Comparison of ENCODE assay signal across 8 cellular contexts in the genomic region with DNA sequence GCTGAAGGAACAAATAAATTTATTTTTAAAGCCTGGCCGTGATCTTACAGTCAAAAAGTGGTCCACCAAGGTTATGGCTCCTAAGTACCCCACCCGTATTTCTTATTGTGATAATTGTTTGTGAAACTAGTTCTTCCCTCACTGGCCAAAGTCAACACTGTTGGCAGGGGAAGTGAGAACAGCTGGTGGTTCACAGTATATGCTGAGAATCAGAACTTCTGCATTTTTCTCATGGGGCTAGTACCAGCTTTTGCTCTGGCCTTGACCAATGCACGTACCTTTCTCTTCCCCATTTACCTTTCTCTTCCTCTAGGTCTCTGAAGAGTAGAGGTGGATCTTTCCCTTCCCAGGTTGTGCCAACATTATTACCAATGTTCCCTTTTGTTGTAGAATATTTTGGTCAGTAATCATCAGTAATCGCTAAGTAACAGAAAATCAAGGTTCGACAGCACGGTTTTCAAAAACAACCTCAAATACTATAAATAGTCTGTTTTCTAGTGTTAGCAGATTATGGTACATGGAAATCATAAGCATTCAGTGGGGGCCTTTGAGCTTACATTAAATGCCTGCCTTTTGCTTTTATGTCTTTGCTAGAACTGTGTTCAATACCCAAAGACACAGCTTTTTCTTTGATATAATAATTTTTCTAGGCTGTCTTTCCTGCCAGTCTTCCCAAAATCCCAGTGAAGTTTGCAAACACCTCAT.
DNase-seq lines count a peak whose midpoint lies in the region; ATAC-seq and TF ChIP-seq lines count a peak whose summit lies in the region.

No MANE protein-coding gene starts in this region.

- no peaks in the 10 kb centered on the region for H3K9me3 ChIP-seq in left lung

- H3K4me3 ChIP-seq in NB4 (ENCODE audit: low read depth, low read length) (no peak overlapping the region), left lung (no peak overlapping the region)

- H3K36me3 ChIP-seq in left lung = no peaks in the 10 kb centered on the region

- H3K9me3 Mint-ChIP-seq in activated T-cell treated with anti-CD3 and anti-CD28 coated beads, Interleukin-2, amount 50 U/mL, for 24 hours = peaks cover 14% of the 10 kb centered on the region

- DNase-seq in NB4 (ENCODE audit: low read depth) (peak; percentile 47), left lung (no peak), NCI-H128 (lab: John Stamatoyannopoulos, UW; ENCODE audit: unreplicated experiment) (no peak)
- no peak for DNase-seq in activated T-cell treated with anti-CD3 and anti-CD28 coated beads, Interleukin-2, amount 50 U/mL, for 24 hours
- DNase-seq in stimulated activated CD4-positive, alpha-beta T cell treated with anti-CD3 and anti-CD28 coated beads, Interleukin-4, amount 100 ng/mL, for 24 hours = no peak
- DNase-seq in stimulated activated naive CD4-positive, alpha-beta T cell (lab: John Stamatoyannopoulos, UW) = no peak

- peaks cover 12% of the 10 kb centered on the region for H3K4me1 Mint-ChIP-seq in activated T-cell treated with anti-CD3 and anti-CD28 coated beads, Interleukin-2, amount 50 U/mL, for 24 hours (ENCODE audit: low read depth)

- H3K4me3 Mint-ChIP-seq in activated T-cell treated with anti-CD3 and anti-CD28 coated beads, Interleukin-2, amount 50 U/mL, for 24 hours = no peak overlapping the region

- no peak overlapping the region for H3K27ac Mint-ChIP-seq in activated T-cell treated with anti-CD3 and anti-CD28 coated beads, Interleukin-2, amount 50 U/mL, for 24 hours

- no peak for TF ChIP-seq CTCF in NB4 (IDR thresholded peaks at IDR 0.05; ENCODE audit: low read depth, low read length)
- TF ChIP-seq CTCF in left lung (IDR thresholded peaks at IDR 0.05) = no peak

- peaks cover 10% of the 10 kb centered on the region for H3K36me3 Mint-ChIP-seq in activated T-cell treated with anti-CD3 and anti-CD28 coated beads, Interleukin-2, amount 50 U/mL, for 24 hours (ENCODE audit: low read depth)

- H3K27me3 Mint-ChIP-seq in activated T-cell treated with anti-CD3 and anti-CD28 coated beads, Interleukin-2, amount 50 U/mL, for 24 hours = no peaks in the 10 kb centered on the region

- intact Hi-C loops in left lung (cut with DNase I) = no loop called here

- H3K27ac ChIP-seq in left lung = peak overlapping the region; percentile 22 to 79

- H3K4me1 ChIP-seq in left lung = peaks cover 6 to 24% of the 10 kb centered on the region in 2 donors

- no peaks in the 10 kb centered on the region for H3K27me3 ChIP-seq in left lung

- no peak for TF ChIP-seq POLR2A in NB4 (IDR thresholded peaks at IDR 0.05; ENCODE audit: extremely low read depth, insufficient read length)

- ATAC-seq in GM18511 (IDR thresholded peaks at IDR 0.05; ENCODE audit: unreplicated experiment) (peak; percentile 100), HG02610 (IDR thresholded peaks at IDR 0.05; ENCODE audit: unreplicated experiment) (peak; percentile 100), left lung (peak; percentile 86)
